ENCODE assay signal across 9 cellular contexts in the genomic region with DNA sequence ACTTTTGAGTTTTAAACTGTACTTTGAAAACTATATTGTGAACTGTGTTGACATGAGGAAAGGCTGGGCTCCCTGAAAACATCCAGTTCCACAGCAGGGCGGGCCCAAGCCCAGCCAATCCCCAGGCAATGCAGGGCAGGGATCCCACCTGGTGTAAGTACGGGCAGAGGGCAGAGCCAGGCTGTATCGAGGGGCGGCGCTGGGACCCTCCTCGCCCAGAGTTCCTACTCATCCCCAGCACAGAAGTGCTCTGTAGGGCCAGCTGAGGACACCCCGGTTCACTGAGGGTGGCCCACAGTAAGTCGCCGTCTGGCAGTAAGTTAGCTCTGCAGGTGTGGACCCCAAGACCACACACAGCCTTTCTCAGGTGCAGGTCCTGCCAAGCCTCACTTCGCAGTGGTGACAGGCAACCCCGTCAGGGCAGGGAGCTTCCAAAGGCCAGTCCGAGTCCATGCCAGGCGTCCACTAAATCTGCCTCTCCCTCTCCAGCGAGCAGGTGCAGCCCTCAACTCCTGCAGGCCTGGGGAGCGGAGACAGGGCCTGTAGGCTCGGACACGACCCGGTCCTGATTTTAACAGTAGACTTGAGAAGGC. TPM values are rescaled to one million over a fixed set of nuclear protein-coding genes. Genes with fewer than 3 reads are reported as not detected.
DNase-seq lines count a peak whose midpoint lies in the region; ATAC-seq and TF ChIP-seq lines count a peak whose summit lies in the region.
"Had no signal": no experiment of that assay in that cellular context is flagged by ENCODE, and none has a peak within 500 bp of the region (broad histone marks: within the 10 kb centered on the region; RNA-seq: fewer than 3 reads in every experiment).

No MANE protein-coding gene starts in this region.

- peak overlapping the region; percentile 98 for H3K4me3 ChIP-seq in Loucy (ENCODE audit: low read length, poor library complexity, severe bottlenecking)
- H3K4me3 ChIP-seq in choroid plexus epithelial cell (ENCODE audit: low read depth, low read length): peak overlapping the region; percentile 64

- H3K9me3 ChIP-seq in CD4-positive, alpha-beta T cell (ENCODE audit: control insufficient read depth, low read length): no peaks in the 10 kb centered on the region
- no peaks in the 10 kb centered on the region for H3K9me3 ChIP-seq in Loucy (ENCODE audit: insufficient read depth, low read depth, low read length)
- H3K9me3 ChIP-seq: SJCRH30 had no signal

- peaks cover 38% of the 10 kb centered on the region; the same call in 1 of the 2 replicates for H3K79me2 ChIP-seq in Loucy (ENCODE audit: insufficient read depth, low read length)

- ATAC-seq in CD4-positive, alpha-beta T cell (ENCODE audit: poor library complexity): no peak
- no peak for ATAC-seq in GM21526 (IDR thresholded peaks at IDR 0.05; ENCODE audit: low FRiP score, unreplicated experiment)
- no peak for ATAC-seq in GM21825 (IDR thresholded peaks at IDR 0.05; ENCODE audit: unreplicated experiment)

- H3K4me1 ChIP-seq in Loucy (ENCODE audit: insufficient read depth, low read length, poor library complexity, severe bottlenecking): peaks cover 30% of the 10 kb centered on the region

- H2AFZ ChIP-seq in Loucy (ENCODE audit: low read length): no peak overlapping the region

- H3K36me3 ChIP-seq in Loucy (ENCODE audit: insufficient read depth, low read length): no peaks in the 10 kb centered on the region
- H3K36me3 ChIP-seq: SJCRH30 had no signal

- peak overlapping the region; percentile 83 for H3K4me3 Mint-ChIP-seq in CD4-positive, alpha-beta T cell
- peak overlapping the region; percentile 88 for H3K4me3 Mint-ChIP-seq in neural crest cell

- TF ChIP-seq CTCF in CD4-positive, alpha-beta T cell (IDR thresholded peaks at IDR 0.05): no peak
- TF ChIP-seq CTCF in Loucy (conservative IDR thresholded peaks at IDR 0.05; ENCODE audit: low read length) (no peak), choroid plexus epithelial cell (conservative IDR thresholded peaks at IDR 0.05; ENCODE audit: low read depth, low read length) (no peak), neural crest cell (conservative IDR thresholded peaks at IDR 0.05) (no peak)

- H3K9me3 Mint-ChIP-seq in CD4-positive, alpha-beta T cell: no peaks in the 10 kb centered on the region
- no peaks in the 10 kb centered on the region for H3K9me3 Mint-ChIP-seq in neural crest cell

- H3K27me3 Mint-ChIP-seq in CD4-positive, alpha-beta T cell: no peaks in the 10 kb centered on the region
- H3K27me3 Mint-ChIP-seq in neural crest cell (ENCODE audit: low read depth): peaks cover 7% of the 10 kb centered on the region

- CTCF ChIA-PET in CD4-positive, alpha-beta T cell (lab: Charles Lee): interaction anchor here (2.6 kb wide), 1 partner anchor 12 kb away, joined by 7 read pairs; no protein-coding TSS in a partner anchor

- peak overlapping the region; percentile 99 for H3K4me2 ChIP-seq in Loucy (ENCODE audit: low read depth, low read length, poor library complexity, severe bottlenecking)

- H3K4me1 Mint-ChIP-seq in CD4-positive, alpha-beta T cell (ENCODE audit: low read depth): peaks cover 4% of the 10 kb centered on the region
- peaks cover 4% of the 10 kb centered on the region for H3K4me1 Mint-ChIP-seq in neural crest cell

- no peaks in the 10 kb centered on the region for H3F3A ChIP-seq in Loucy (ENCODE audit: low read depth)

- H3K36me3 Mint-ChIP-seq in CD4-positive, alpha-beta T cell (ENCODE audit: low read depth): peaks cover 4% of the 10 kb centered on the region
- no peaks in the 10 kb centered on the region for H3K36me3 Mint-ChIP-seq in neural crest cell (ENCODE audit: low read depth)

- no peaks in the 10 kb centered on the region for H3K9me2 ChIP-seq in Loucy (replicated peaks; ENCODE audit: low read depth, low read length)

- no peak for DNase-seq in CD4-positive, alpha-beta T cell
- DNase-seq in choroid plexus epithelial cell (ENCODE audit: low read depth) (no peak), neural crest cell (ENCODE audit: low read depth, low spot score) (no peak), NCI-H446 treated with DMSO at 0.1 percent for 48 hours (lab: John Stamatoyannopoulos, UW) (no peak), mesenteric fat pad (ENCODE audit: low spot score) (no peak)
- DNase-seq: SJCRH30 had no signal

- intact Hi-C loops in CD4-positive, alpha-beta T cell (cut with DNase I, micrococcal nuclease): loop anchor here in 1 of 2 experiments (10.0 kb wide), 1 partner anchor 128 kb away; a partner anchor contains a TSS

- peaks cover 18% of the 10 kb centered on the region for H4K20me1 ChIP-seq in Loucy (ENCODE audit: insufficient read depth, low read length, poor library complexity, severe bottlenecking)

- H3K9ac ChIP-seq in Loucy (ENCODE audit: low read depth, low read length, poor library complexity, severe bottlenecking): peak overlapping the region; percentile 80

- peak overlapping the region; percentile 75 for H3K27ac Mint-ChIP-seq in CD4-positive, alpha-beta T cell
- H3K27ac Mint-ChIP-seq in neural crest cell (ENCODE audit: unreplicated experiment): no peak overlapping the region

- no peak overlapping the region for H3K27ac ChIP-seq in CD4-positive, alpha-beta T cell (ENCODE audit: low read depth, low read length)
- H3K27ac ChIP-seq: SJCRH30 had no signal

- POLR2A ChIA-PET in CD4-positive, alpha-beta T cell (lab: Charles Lee): interaction anchor here (0.6 to 3.9 kb wide), 4 partner anchors 9 to 128 kb away, joined by 3 to 25 read pairs (median 14); a partner anchor contains a TSS

- no peaks in the 10 kb centered on the region for H3K27me3 ChIP-seq in CD4-positive, alpha-beta T cell (ENCODE audit: control insufficient read depth, insufficient read depth, low read length)
- no peaks in the 10 kb centered on the region for H3K27me3 ChIP-seq in Loucy (ENCODE audit: insufficient read depth, low read length, poor library complexity, severe bottlenecking)

RNA-seq across cellular contexts. Expression of a gene that starts 6.4 kb away (rescaled TPM):
- 10 to 100 TPM; 14.1 to 15.7 TPM for total RNA-seq in CD4-positive, alpha-beta T cell
- total RNA-seq in neural crest cell (7.3 and 7.4 TPM in 2 replicates), mesenteric fat pad (2.0 TPM)

RNA-seq across cellular contexts. Expression of a gene that starts 6.6 kb away (rescaled TPM):
- total RNA-seq in CD4-positive, alpha-beta T cell: 10 to 100 TPM in 1 of 2 experiments, 1 to 10 TPM in 1; 8.2 to 10.3 TPM
- total RNA-seq in neural crest cell (1.8 and 2.2 TPM in 2 replicates), mesenteric fat pad (0.87 TPM)

RNA-seq across cellular contexts. Expression of a gene that starts 9.1 kb away (rescaled TPM):
- 10 to 100 TPM; 37.1 to 37.6 TPM for total RNA-seq in CD4-positive, alpha-beta T cell
- total RNA-seq in neural crest cell (52.3 TPM in 2 replicates), mesenteric fat pad (29.3 TPM)

RNA-seq across cellular contexts. Expression of a gene that starts 29.8 kb away (rescaled TPM):
- 1 to 10 TPM; 2.4 TPM for total RNA-seq in CD4-positive, alpha-beta T cell
- 2.1 and 2.4 TPM in 2 replicates for total RNA-seq in neural crest cell
- 0.71 TPM for total RNA-seq in mesenteric fat pad

RNA-seq across cellular contexts. Expression of a gene that starts 31.8 kb away (rescaled TPM):
- 10 to 100 TPM; 23.7 to 23.9 TPM for total RNA-seq in CD4-positive, alpha-beta T cell
- total RNA-seq in neural crest cell: 90.6 and 93.5 TPM in 2 replicates
- total RNA-seq in mesenteric fat pad: 65.2 TPM
